Comparison of ENCODE assay signal across 25 cellular contexts in genomic region chr3:100877286-100877685, GRCh38.
"Had no signal": no experiment of that assay in that cellular context is flagged by ENCODE, and none has a peak within 500 bp of the region (broad histone marks: within the 10 kb centered on the region; RNA-seq: fewer than 3 reads in every experiment).

No MANE protein-coding gene starts in this region.

- H3K4me1 ChIP-seq: parathyroid adenoma, psoas muscle, spleen had no signal

- H3K9me3 ChIP-seq: heart left ventricle, lower lobe of right lung, neutrophil, psoas muscle, sigmoid colon, spleen, tibial nerve, vagina had no signal

- H3K9ac ChIP-seq: parathyroid adenoma had no signal

- DNase-seq: heart left ventricle; hypothalamus; immature natural killer cell; kidney; lower lobe of right lung; mammary epithelial cell; mesenchymal stem cell; naive thymus-derived CD8-positive, alpha-beta T cell; occipital lobe; psoas muscle; sigmoid colon; small intestine; spleen; stimulated activated CD4-positive, alpha-beta T cell treated with anti-CD3 and anti-CD28 coated beads, Interleukin-4, amount 100 ng/mL, for 24 hours; stimulated activated naive CD4-positive, alpha-beta T cell treated with Interleukin-2 at 50 U/mL for 16 hours; stimulated activated naive CD8-positive, alpha-beta T cell treated with anti-CD3 and anti-CD28 coated beads, Interleukin-15, amount 100 ng/mL, for 72 hours; substantia nigra had no signal

- H3K4me1 Mint-ChIP-seq: immature natural killer cell; naive thymus-derived CD8-positive, alpha-beta T cell; neural crest cell; stimulated activated memory B cell treated with anti-CD40 and anti-IgM and Interleukin-4, amounts not matched to agents 10 μg/mL and 1 μg/mL and 100 μg/mL, for 72 hours; stimulated activated naive CD8-positive, alpha-beta T cell treated with anti-CD3 and anti-CD28 coated beads, Interleukin-15, amount 100 ng/mL, for 72 hours had no signal

- H3K27ac Mint-ChIP-seq: immature natural killer cell; naive thymus-derived CD8-positive, alpha-beta T cell; nephron; stimulated activated memory B cell treated with anti-CD40 and anti-IgM and Interleukin-4, amounts not matched to agents 10 μg/mL and 1 μg/mL and 100 μg/mL, for 72 hours; stimulated activated naive CD8-positive, alpha-beta T cell treated with anti-CD3 and anti-CD28 coated beads, Interleukin-15, amount 100 ng/mL, for 72 hours; type B pancreatic cell had no signal

- H3K36me3 ChIP-seq: heart left ventricle, lower lobe of right lung, neutrophil, sigmoid colon, spleen, tibial nerve, vagina had no signal

- H3K79me2 ChIP-seq: parathyroid adenoma had no signal

- H3K27ac ChIP-seq: heart left ventricle, lower lobe of right lung, neutrophil, parathyroid adenoma, psoas muscle, sigmoid colon, spleen, vagina had no signal

- H3K4me3 Mint-ChIP-seq: immature natural killer cell; naive thymus-derived CD8-positive, alpha-beta T cell; nephron; neural crest cell; stimulated activated memory B cell treated with anti-CD40 and anti-IgM and Interleukin-4, amounts not matched to agents 10 μg/mL and 1 μg/mL and 100 μg/mL, for 72 hours; stimulated activated naive CD8-positive, alpha-beta T cell treated with anti-CD3 and anti-CD28 coated beads, Interleukin-15, amount 100 ng/mL, for 72 hours; type B pancreatic cell had no signal

- H3K4me3 ChIP-seq: heart left ventricle, lower lobe of right lung, psoas muscle, sigmoid colon, spleen, tibial nerve, vagina had no signal

- H3K36me3 Mint-ChIP-seq: immature natural killer cell; naive thymus-derived CD8-positive, alpha-beta T cell; stimulated activated memory B cell treated with anti-CD40 and anti-IgM and Interleukin-4, amounts not matched to agents 10 μg/mL and 1 μg/mL and 100 μg/mL, for 72 hours; type B pancreatic cell had no signal

- H3K27me3 ChIP-seq: heart left ventricle, neutrophil, sigmoid colon, spleen, tibial nerve, vagina had no signal

- H3K9me3 Mint-ChIP-seq: immature natural killer cell; naive thymus-derived CD8-positive, alpha-beta T cell; nephron; neural crest cell; stimulated activated memory B cell treated with anti-CD40 and anti-IgM and Interleukin-4, amounts not matched to agents 10 μg/mL and 1 μg/mL and 100 μg/mL, for 72 hours; stimulated activated naive CD8-positive, alpha-beta T cell treated with anti-CD3 and anti-CD28 coated beads, Interleukin-15, amount 100 ng/mL, for 72 hours; type B pancreatic cell had no signal

- ATAC-seq: lower lobe of right lung; naive thymus-derived CD8-positive, alpha-beta T cell; psoas muscle; stimulated activated memory B cell treated with anti-CD40 and anti-IgM and Interleukin-4, amounts not matched to agents 10 μg/mL and 1 μg/mL and 100 μg/mL, for 72 hours; stimulated activated naive CD8-positive, alpha-beta T cell treated with anti-CD3 and anti-CD28 coated beads, Interleukin-15, amount 100 ng/mL, for 72 hours had no signal

- H2AFZ ChIP-seq: parathyroid adenoma had no signal
